In genomic region chr15:55246567-55246966, GRCh38 we compare ENCODE assay signal across 24 cellular contexts. TPM values are rescaled to one million over a fixed set of nuclear protein-coding genes. Genes with fewer than 3 reads are reported as not detected.
DNase-seq lines count a peak whose midpoint lies in the region; FAIRE-seq and TF ChIP-seq lines count a peak whose summit lies in the region.
"Had no signal": no experiment of that assay in that cellular context is flagged by ENCODE, and none has a peak within 500 bp of the region (broad histone marks: within the 10 kb centered on the region; RNA-seq: fewer than 3 reads in every experiment).

No MANE protein-coding gene starts in this region.

- H3K4me1 Mint-ChIP-seq in activated CD4-positive, alpha-beta memory T cell treated with anti-CD3 and anti-CD28 coated beads for 36 hours (ENCODE audit: low read depth) = peaks cover 79% of the 10 kb centered on the region
- peaks cover 80% of the 10 kb centered on the region for H3K4me1 Mint-ChIP-seq in activated CD4-positive, alpha-beta memory T cell treated with anti-CD3 and anti-CD28 coated beads, Interleukin-2, amount 10 ng/mL, durations not matched to agents 7 days and 5 days

- H3K27ac Mint-ChIP-seq in activated CD4-positive, alpha-beta memory T cell treated with anti-CD3 and anti-CD28 coated beads for 36 hours = peak overlapping the region; percentile 72
- H3K27ac Mint-ChIP-seq in activated CD4-positive, alpha-beta memory T cell treated with anti-CD3 and anti-CD28 coated beads, Interleukin-2, amount 10 ng/mL, durations not matched to agents 7 days and 5 days = no peak overlapping the region
- H3K27ac Mint-ChIP-seq: H9, IgD-negative memory B cell had no signal

- H3K27me3 Mint-ChIP-seq in activated CD4-positive, alpha-beta memory T cell treated with anti-CD3 and anti-CD28 coated beads for 36 hours = no peaks in the 10 kb centered on the region
- H3K27me3 Mint-ChIP-seq in activated CD4-positive, alpha-beta memory T cell treated with anti-CD3 and anti-CD28 coated beads, Interleukin-2, amount 10 ng/mL, durations not matched to agents 7 days and 5 days = no peaks in the 10 kb centered on the region
- H3K27me3 Mint-ChIP-seq: IgD-negative memory B cell had no signal

- H3K4me2 ChIP-seq in BLaER1 treated with 17β-estradiol and CSF1 and Interleukin-3, amounts not matched to agents 10 nM and 100 nM = peak overlapping the region in 5 of 11 experiments; percentile 61 to 79 (median 67); a peak in 9 of 22 replicates

- TF ChIP-seq POLR2A in spleen (IDR thresholded peaks at IDR 0.05) (no peak), GM12892 (IDR thresholded peaks at IDR 0.05; ENCODE audit: low read depth, low read length) (no peak)

- no peak for DNase-seq in activated CD4-positive, alpha-beta memory T cell treated with anti-CD3 and anti-CD28 coated beads for 36 hours
- no peak for DNase-seq in activated CD4-positive, alpha-beta memory T cell treated with anti-CD3 and anti-CD28 coated beads, Interleukin-2, amount 10 ng/mL, durations not matched to agents 7 days and 5 days
- DNase-seq in epithelial cell of prostate (ENCODE audit: low read depth, low spot score) = no peak
- no peak for DNase-seq in spleen
- no peak for DNase-seq in stimulated activated CD4-positive, alpha-beta T cell treated with anti-CD3 and anti-CD28 coated beads, Interleukin-4, amount 100 ng/mL, for 24 hours
- DNase-seq in HCEC 1CT = no peak
- DNase-seq in GM12892 (ENCODE audit: insufficient read length) = no peak
- DNase-seq: 8988T; BE2C; CD8-positive, alpha-beta T cell; DND-41; H9; NCI-H1105; NCI-H1694; NCI-H2107; NCI-H2227 treated with DMSO at 0.1 percent for 48 hours; NCI-H524; Peyer's patch; Right ventricle myocardium superior had no signal

- H3K4me1 ChIP-seq in BLaER1 treated with 17β-estradiol and CSF1 and Interleukin-3, amounts not matched to agents 10 nM and 100 nM = peaks cover 0 to 60% (median 38%) of the 10 kb centered on the region in 10 experiments; a peak in 14 of 20 replicates
- peaks cover 7 to 89% (median 42%) of the 10 kb centered on the region in 6 donors for H3K4me1 ChIP-seq in spleen
- H3K4me1 ChIP-seq: BE2C had no signal

- peaks cover 0 to 87% (median 29%) of the 10 kb centered on the region in 11 experiments; a peak in 15 of 22 replicates for H3K36me3 ChIP-seq in BLaER1 treated with 17β-estradiol and CSF1 and Interleukin-3, amounts not matched to agents 10 nM and 100 nM
- H3K36me3 ChIP-seq in spleen = peaks cover 0 to 18% (median 2%) of the 10 kb centered on the region in 6 donors
- H3K36me3 ChIP-seq: BE2C, Peyer's patch had no signal

- no peak for FAIRE-seq in GM12892 (lab: Jason Lieb, UNC)
- FAIRE-seq: D721Med, G401.6, HTR-8/SVneo had no signal

- peak overlapping the region in 3 of 11 experiments; percentile 31 to 53 (median 33); a peak in 4 of 22 replicates for H3K9ac ChIP-seq in BLaER1 treated with 17β-estradiol and CSF1 and Interleukin-3, amounts not matched to agents 10 nM and 100 nM

- POLR2A ChIA-PET in activated CD4-positive, alpha-beta memory T cell treated with anti-CD3 and anti-CD28 coated beads for 36 hours (lab: Charles Lee) = interaction anchor here (0.7 to 1.0 kb wide), 3 partner anchors 18 to 39 kb away, joined by 3 read pairs; no protein-coding TSS in a partner anchor
- POLR2A ChIA-PET in activated CD4-positive, alpha-beta memory T cell treated with anti-CD3 and anti-CD28 coated beads, Interleukin-2, amount 10 ng/mL, durations not matched to agents 7 days and 5 days (lab: Charles Lee) = interaction anchor here (1.3 to 1.7 kb wide), 3 partner anchors 11 to 35 kb away, joined by 4 to 6 read pairs (median 5); no protein-coding TSS in a partner anchor

- H3K4me3 ChIP-seq in BLaER1 treated with 17β-estradiol and CSF1 and Interleukin-3, amounts not matched to agents 10 nM and 100 nM = no peak overlapping the region
- H3K4me3 ChIP-seq in spleen = no peak overlapping the region
- H3K4me3 ChIP-seq: Peyer's patch had no signal

- no peak overlapping the region for H3K4me3 Mint-ChIP-seq in activated CD4-positive, alpha-beta memory T cell treated with anti-CD3 and anti-CD28 coated beads for 36 hours
- H3K4me3 Mint-ChIP-seq in activated CD4-positive, alpha-beta memory T cell treated with anti-CD3 and anti-CD28 coated beads, Interleukin-2, amount 10 ng/mL, durations not matched to agents 7 days and 5 days = no peak overlapping the region
- H3K4me3 Mint-ChIP-seq: CD8-positive, alpha-beta T cell; H9; IgD-negative memory B cell had no signal

- peak overlapping the region in 6 of 11 experiments; percentile 29 to 84 (median 76); a peak in 10 of 22 replicates for H3K27ac ChIP-seq in BLaER1 treated with 17β-estradiol and CSF1 and Interleukin-3, amounts not matched to agents 10 nM and 100 nM
- H3K27ac ChIP-seq in epithelial cell of prostate = peak overlapping the region; percentile 5
- peak overlapping the region in 5 of 8 donors; percentile 7 to 87 (median 84) for H3K27ac ChIP-seq in spleen

- WGBS in spleen, 5 donors = 92 to 98% (median 94%) methylated on average over 3 of the region's 3 CpGs

- H3K27me3 ChIP-seq in BLaER1 treated with 17β-estradiol and CSF1 and Interleukin-3, amounts not matched to agents 10 nM and 100 nM = no peaks in the 10 kb centered on the region
- H3K27me3 ChIP-seq in spleen (replicated peaks in 1 of 7) = no peaks in the 10 kb centered on the region
- H3K27me3 ChIP-seq: BE2C, Peyer's patch had no signal

- TF ChIP-seq CTCF in spleen (IDR thresholded peaks at IDR 0.05 in 8 of 11, conservative IDR thresholded peaks at IDR 0.05 in 3 of 11) = no peak

- peaks cover 41% of the 10 kb centered on the region for H3K36me3 Mint-ChIP-seq in activated CD4-positive, alpha-beta memory T cell treated with anti-CD3 and anti-CD28 coated beads for 36 hours
- peaks cover 54% of the 10 kb centered on the region for H3K36me3 Mint-ChIP-seq in activated CD4-positive, alpha-beta memory T cell treated with anti-CD3 and anti-CD28 coated beads, Interleukin-2, amount 10 ng/mL, durations not matched to agents 7 days and 5 days (ENCODE audit: low read depth)

- H4K20me1 ChIP-seq in BLaER1 treated with 17β-estradiol and CSF1 and Interleukin-3, amounts not matched to agents 10 nM and 100 nM = peaks cover 0 to 10% (median 0%) of the 10 kb centered on the region in 11 experiments; a peak in 2 of 22 replicates

- H3K9me3 Mint-ChIP-seq in activated CD4-positive, alpha-beta memory T cell treated with anti-CD3 and anti-CD28 coated beads for 36 hours = no peaks in the 10 kb centered on the region
- no peaks in the 10 kb centered on the region for H3K9me3 Mint-ChIP-seq in activated CD4-positive, alpha-beta memory T cell treated with anti-CD3 and anti-CD28 coated beads, Interleukin-2, amount 10 ng/mL, durations not matched to agents 7 days and 5 days
- H3K9me3 Mint-ChIP-seq: CD8-positive, alpha-beta T cell; H9; IgD-negative memory B cell had no signal

- CTCF ChIA-PET in activated CD4-positive, alpha-beta memory T cell treated with anti-CD3 and anti-CD28 coated beads for 36 hours (lab: Charles Lee) = interaction anchor here (0.8 to 1.2 kb wide), 2 partner anchors 28 to 35 kb away, joined by 4 to 6 read pairs; no protein-coding TSS in a partner anchor
- CTCF ChIA-PET in activated CD4-positive, alpha-beta memory T cell treated with anti-CD3 and anti-CD28 coated beads, Interleukin-2, amount 10 ng/mL, durations not matched to agents 7 days and 5 days (lab: Charles Lee) = interaction anchor here (0.6 to 1.5 kb wide), 2 partner anchors 14 to 70 kb away, joined by 3 read pairs; no protein-coding TSS in a partner anchor

- intact Hi-C loops in activated CD4-positive, alpha-beta memory T cell treated with anti-CD3 and anti-CD28 coated beads for 36 hours (cut with micrococcal nuclease) = no loop called here
- intact Hi-C loops in spleen (cut with DNase I; ENCODE audit: low total_unique reads) = no loop called here

- peaks cover 0 to 6% (median 0%) of the 10 kb centered on the region in 11 experiments; a peak in 1 of 22 replicates for H3K9me3 ChIP-seq in BLaER1 treated with 17β-estradiol and CSF1 and Interleukin-3, amounts not matched to agents 10 nM and 100 nM (replicated peaks in 1 of 11)
- H3K9me3 ChIP-seq in spleen = no peaks in the 10 kb centered on the region
- H3K9me3 ChIP-seq: Peyer's patch had no signal

RNA-seq across cellular contexts. Expression of gene RAB27A, which starts 43.0 kb away (rescaled TPM):
- 100 to 1,000 TPM; 216 to 217 TPM for total RNA-seq in activated CD4-positive, alpha-beta memory T cell treated with anti-CD3 and anti-CD28 coated beads for 36 hours
- total RNA-seq in activated CD4-positive, alpha-beta memory T cell treated with anti-CD3 and anti-CD28 coated beads, Interleukin-2, amount 10 ng/mL, durations not matched to agents 7 days and 5 days = 10 to 100 TPM; 99.0 to 99.9 TPM
- 10 to 100 TPM; 21.4 to 72.0 (median 44.5) TPM for total RNA-seq in spleen
- 10 to 100 TPM in 2 of 3 donors, 1 to 10 TPM in 1; 9.4 to 15.1 (median 11.4) TPM for polyA plus RNA-seq in spleen
- polyA plus RNA-seq in GM12892 (2012; ENCODE audit: missing spikeins) = 28.9 TPM

RNA-seq across cellular contexts. Expression of gene RSL24D1, which starts 49.8 kb away (rescaled TPM):
- 100 to 1,000 TPM; 157 to 163 TPM for total RNA-seq in activated CD4-positive, alpha-beta memory T cell treated with anti-CD3 and anti-CD28 coated beads for 36 hours
- 100 to 1,000 TPM; 107 to 111 TPM for total RNA-seq in activated CD4-positive, alpha-beta memory T cell treated with anti-CD3 and anti-CD28 coated beads, Interleukin-2, amount 10 ng/mL, durations not matched to agents 7 days and 5 days
- 10 to 100 TPM; 43.7 to 58.9 (median 54.5) TPM for total RNA-seq in spleen
- 100 to 1,000 TPM in 1 of 3 donors, 10 to 100 TPM in 2; 72.8 to 103 (median 78.8) TPM for polyA plus RNA-seq in spleen
- 127 TPM for polyA plus RNA-seq in GM12892 (2012; ENCODE audit: missing spikeins)

Comparison
In these comparisons a context has a peak if more than half of its experiments do, and no peak if none do; other contexts are left out.
1. H3K27ac ChIP-seq: peak in every context shown above with its lines; median percentile 84 in spleen; 76 in BLaER1 treated with 17β-estradiol and CSF1 and Interleukin-3, amounts not matched to agents 10 nM and 100 nM; 5 in epithelial cell of prostate.